ENCODE assay signal across 11 cellular contexts in the genomic region with DNA sequence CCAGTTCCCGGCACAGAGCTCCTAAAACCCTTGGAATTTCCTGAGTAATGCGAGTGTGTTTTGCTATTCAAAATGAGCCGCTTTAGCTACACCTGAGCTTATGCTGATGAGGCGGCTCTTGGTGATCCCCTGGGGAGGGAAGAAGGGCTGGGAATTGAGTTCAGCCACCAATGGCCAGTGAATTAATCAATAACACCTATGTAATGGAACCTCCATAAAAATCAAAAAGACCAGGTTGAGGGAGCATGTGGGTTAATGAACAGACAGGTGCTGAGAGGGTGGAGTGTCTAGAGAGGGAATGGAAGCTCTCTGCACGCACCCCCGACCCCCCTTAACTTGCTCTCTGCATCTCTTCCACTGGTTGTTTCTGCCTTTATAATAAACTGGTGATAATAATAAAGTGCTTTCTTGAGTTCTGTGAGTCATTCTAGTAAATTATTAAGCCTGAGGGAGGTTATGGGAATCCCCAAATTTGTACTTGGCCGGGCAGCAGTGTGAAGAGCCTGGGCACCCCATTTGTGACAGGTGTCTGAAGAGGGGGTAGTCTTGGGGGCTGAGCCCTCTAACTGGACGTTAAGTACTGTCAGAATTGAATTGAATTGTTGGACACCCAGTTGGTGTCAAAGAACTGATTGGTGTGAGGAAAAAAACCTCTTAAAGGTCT. TPM values are rescaled to one million over a fixed set of nuclear protein-coding genes. Genes with fewer than 3 reads are reported as not detected.
DNase-seq lines count a peak whose midpoint lies in the region; ATAC-seq and TF ChIP-seq lines count a peak whose summit lies in the region.
"Had no signal": no experiment of that assay in that cellular context is flagged by ENCODE, and none has a peak within 500 bp of the region (broad histone marks: within the 10 kb centered on the region; RNA-seq: fewer than 3 reads in every experiment).

No MANE protein-coding gene starts in this region.

- DNase-seq in Caco-2: no peak
- peak; percentile 19 for DNase-seq in fibroblast of villous mesenchyme (ENCODE audit: low read depth)
- DNase-seq in A673 (ENCODE audit: low spot score): no peak
- no peak for DNase-seq in dedifferentiated amniotic fluid mesenchymal stem cell (ENCODE audit: extremely low spot score)
- DNase-seq in T-helper 9 cell: no peak
- no peak for DNase-seq in activated naive CD4-positive, alpha-beta T cell treated with Interleukin-2 at 50 U/mL for 16 hours
- DNase-seq: activated naive CD4-positive, alpha-beta T cell treated with anti-CD3 and anti-CD28 coated beads, Interleukin-2, amount 50 U/mL, for 16 hours; retina; testis had no signal

- H3K27me3 Mint-ChIP-seq in Caco-2 (ENCODE audit: insufficient read depth, unreplicated experiment): no peaks in the 10 kb centered on the region

- H3K27ac Mint-ChIP-seq in Caco-2 (ENCODE audit: unreplicated experiment): peak overlapping the region; percentile 86

- CTCF ChIA-PET in Caco-2 (lab: Charles Lee): interaction anchor here (0.5 to 1.7 kb wide), 7 partner anchors 10 to 123 kb away, joined by 3 to 9 read pairs (median 4); partner anchors contain the start of gene WRNIP1
- CTCF ChIA-PET in A673 (lab: Charles Lee): no interaction called here

- intact Hi-C loops in Caco-2 (cut with micrococcal nuclease; ENCODE audit: unreplicated experiment): no loop called here
- intact Hi-C loops in A673 (cut with micrococcal nuclease; ENCODE audit: unreplicated experiment): no loop called here

- H3K9me3 ChIP-seq in Caco-2 (no peaks in the 10 kb centered on the region), A673 (ENCODE audit: low read depth, low read length, poor library complexity, severe bottlenecking) (no peaks in the 10 kb centered on the region)
- H3K9me3 ChIP-seq: testis had no signal

- POLR2A ChIA-PET in Caco-2 (lab: Charles Lee): interaction anchor here (0.6 to 2.3 kb wide), 4 partner anchors 10 to 1220 kb away, joined by 3 to 13 read pairs (median 6); no protein-coding TSS in a partner anchor
- POLR2A ChIA-PET in A673 (lab: Charles Lee; ENCODE audit: low non-redundant PET): no interaction called here

- peaks cover 31% of the 10 kb centered on the region for H3K4me1 Mint-ChIP-seq in Caco-2 (ENCODE audit: low read depth, unreplicated experiment)

- peak; percentile 47 for ATAC-seq in GM19463 (IDR thresholded peaks at IDR 0.05; ENCODE audit: unreplicated experiment)
- ATAC-seq in HG03196 (IDR thresholded peaks at IDR 0.05; ENCODE audit: unreplicated experiment): peak; percentile 55

- no peak for TF ChIP-seq CTCF in Caco-2 (IDR thresholded peaks at IDR 0.05; ENCODE audit: insufficient read depth in 1 of 2, low read depth in 1 of 2, low read length in 1 of 2, severe bottlenecking in 1 of 2, unreplicated experiment in 1 of 2)
- TF ChIP-seq CTCF in fibroblast of villous mesenchyme (IDR thresholded peaks at IDR 0.05; ENCODE audit: insufficient read depth, low read depth, low read length): no peak
- no peak for TF ChIP-seq CTCF in A673 (conservative IDR thresholded peaks at IDR 0.05; ENCODE audit: low read depth, low read length)

- BruUV-seq in Caco-2 (replicated peaks; lab: Mats Ljungman, UMichigan) (no TSS peak), A673 (replicated peaks; lab: Mats Ljungman, UMichigan) (no TSS peak)

- peaks cover 6% of the 10 kb centered on the region for H3K36me3 Mint-ChIP-seq in Caco-2 (ENCODE audit: insufficient read depth, unreplicated experiment)

- H3K27ac ChIP-seq in A673 (ENCODE audit: low read depth, low read length, poor library complexity, severe bottlenecking): no peak overlapping the region

- H3K27me3 ChIP-seq in Caco-2 (replicated peaks; ENCODE audit: control insufficient read depth, insufficient read depth, low read length): no peaks in the 10 kb centered on the region
- no peaks in the 10 kb centered on the region for H3K27me3 ChIP-seq in A673 (replicated peaks; ENCODE audit: insufficient read depth, low read depth, low read length, poor library complexity)
- H3K27me3 ChIP-seq: testis had no signal

- H3K36me3 ChIP-seq in Caco-2 (ENCODE audit: control insufficient read depth, insufficient read depth, low read length) (no peaks in the 10 kb centered on the region), A673 (ENCODE audit: insufficient read depth, low read length, poor library complexity, severe bottlenecking) (no peaks in the 10 kb centered on the region)

- peak overlapping the region; percentile 61 for H3K4me3 Mint-ChIP-seq in Caco-2 (ENCODE audit: unreplicated experiment)

- H3K9me3 Mint-ChIP-seq in Caco-2 (ENCODE audit: unreplicated experiment): peaks cover 3% of the 10 kb centered on the region

- H3K4me3 ChIP-seq in Caco-2 (ENCODE audit: low read depth, low read length): no peak overlapping the region
- H3K4me3 ChIP-seq in fibroblast of villous mesenchyme (ENCODE audit: low read depth, low read length): no peak overlapping the region
- H3K4me3 ChIP-seq in A673 (ENCODE audit: low read depth, low read length, poor library complexity, severe bottlenecking): no peak overlapping the region
- H3K4me3 ChIP-seq: testis had no signal

- H3K4me1 ChIP-seq in Caco-2: peaks cover 34% of the 10 kb centered on the region
- no peaks in the 10 kb centered on the region for H3K4me1 ChIP-seq in A673 (ENCODE audit: insufficient read depth, low read length, poor library complexity, severe bottlenecking)

RNA-seq across cellular contexts. Expression of gene SERPINB1, which starts 24.7 kb away (rescaled TPM):
- total RNA-seq in Caco-2 (2022): 75.6 and 81.9 TPM in 2 replicates
- 25.9 and 32.2 TPM in 2 replicates for total RNA-seq in fibroblast of villous mesenchyme
- 1.3 and 1.9 TPM in 2 replicates for total RNA-seq in A673 (2021)

RNA-seq across cellular contexts. Expression of gene SERPINB9, which starts 36.8 kb away (rescaled TPM):
- total RNA-seq in Caco-2 (2022) (3.1 and 3.5 TPM in 2 replicates), fibroblast of villous mesenchyme (15.1 and 17.3 TPM in 2 replicates), A673 (2021) (4.1 and 4.2 TPM in 2 replicates)
